ENCODE assay signal across 1 cellular context in genomic region chr11:118930152-118930712, GRCh38.
TF ChIP-seq lines count a peak whose summit lies in the region.

No MANE protein-coding gene starts in this region.

TF ChIP-seq in endothelial cell of umbilical vein, 7 proteins besides CTCF, POLR2A, EP300 and RAD21:
- no peak for TF ChIP-seq EZH2 (IDR thresholded peaks at IDR 0.05; ENCODE audit: borderline replicate concordance, low read depth, low read length, severe bottlenecking)
- no peak for TF ChIP-seq POLR2AphosphoS5 (IDR thresholded peaks at IDR 0.05; ENCODE audit: insufficient read depth, low read depth, low read length)
- TF ChIP-seq FOS (IDR thresholded peaks at IDR 0.05; ENCODE audit: borderline replicate concordance, insufficient read depth, low read length) = no peak
- no peak for TF ChIP-seq GATA2 (IDR thresholded peaks at IDR 0.05; ENCODE audit: insufficient read depth, insufficient read length, low read depth, low read length)
- TF ChIP-seq MAX (IDR thresholded peaks at IDR 0.05; ENCODE audit: insufficient read depth, insufficient read length) = no peak
- no peak for TF ChIP-seq MYC (IDR thresholded peaks at IDR 0.05; ENCODE audit: low read depth, low read length)
- TF ChIP-seq JUN (IDR thresholded peaks at IDR 0.05; ENCODE audit: borderline replicate concordance, insufficient read depth, insufficient read length, low read depth) = no peak
TF ChIP-seq in endothelial cell of umbilical vein: peak in this region for 0.
